ENCODE assay signal across 24 cellular contexts in the genomic region with DNA sequence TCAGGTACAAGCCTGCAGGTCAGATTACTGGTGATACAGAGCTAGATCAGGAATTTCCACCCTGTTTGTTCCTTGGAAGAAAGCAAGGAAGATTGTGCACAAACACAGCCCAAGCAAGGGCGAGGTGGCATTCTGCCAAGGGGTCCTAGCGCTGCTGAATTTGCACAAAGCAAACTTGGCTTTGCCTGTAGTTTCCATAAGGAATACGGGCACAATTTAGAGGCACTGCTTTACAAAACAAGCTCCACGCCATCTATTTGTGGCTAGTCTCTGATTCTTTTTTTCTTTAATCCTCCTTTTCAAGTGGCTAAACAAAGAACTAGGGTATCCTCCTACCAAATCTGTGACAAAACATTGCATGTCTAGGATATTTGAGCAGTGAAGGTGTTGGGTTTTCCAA.
"Had no signal": no experiment of that assay in that cellular context is flagged by ENCODE, and none has a peak within 500 bp of the region (broad histone marks: within the 10 kb centered on the region; RNA-seq: fewer than 3 reads in every experiment).

No MANE protein-coding gene starts in this region.

- H3K36me3 ChIP-seq: gastrocnemius medialis, left lung, ovary, right lobe of liver, upper lobe of left lung, WERI-Rb-1 had no signal

- H3K27me3 ChIP-seq: gastrocnemius medialis, left lung, ovary, right lobe of liver, testis, upper lobe of left lung had no signal

- H3K4me3 Mint-ChIP-seq: stimulated activated naive CD8-positive, alpha-beta T cell treated with anti-CD3 and anti-CD28 coated beads, Interleukin-15, amount 100 ng/mL, for 72 hours had no signal

- H3K4me1 Mint-ChIP-seq: stimulated activated naive CD8-positive, alpha-beta T cell treated with anti-CD3 and anti-CD28 coated beads, Interleukin-15, amount 100 ng/mL, for 72 hours had no signal

- H3K9me3 ChIP-seq: gastrocnemius medialis, left lung, ovary, right lobe of liver, testis, upper lobe of left lung had no signal

- H3K4me3 ChIP-seq: gastrocnemius medialis, left lung, ovary, right lobe of liver, testis, upper lobe of left lung had no signal

- DNase-seq: activated CD4-positive, alpha-beta T cell treated with anti-CD3 and anti-CD28 coated beads for 1 hour; activated CD8-positive, alpha-beta memory T cell treated with anti-CD3 and anti-CD28 coated beads for 24 hours; activated CD8-positive, alpha-beta memory T cell treated with anti-CD3 and anti-CD28 coated beads, Interleukin-2, amount 50 U/mL, for 48 hours; activated effector memory CD4-positive, alpha-beta T cell treated with Interleukin-2 at 50 U/mL for 16 hours; activated naive CD4-positive, alpha-beta T cell treated with anti-CD3 and anti-CD28 coated beads, Interleukin-2, amount 50 U/mL, for 16 hours; activated T-cell treated with anti-CD3 and anti-CD28 coated beads, Interleukin-2, amount 50 U/mL, for 48 hours; aorta; cerebellar nuclear complex; cortex of kidney; effector CD4-positive, alpha-beta T cell; gastrocnemius medialis; head of caudate nucleus; left lung; mammary epithelial cell; right lobe of liver; small intestine; stimulated activated CD4-positive, alpha-beta T cell treated with anti-CD3 and anti-CD28 coated beads, Interleukin-4, amount 100 ng/mL, for 1 hour; stimulated activated naive CD8-positive, alpha-beta T cell treated with anti-CD3 and anti-CD28 coated beads, Interleukin-15, amount 100 ng/mL, for 72 hours; T-helper 2 cell; testis; upper lobe of left lung; WERI-Rb-1 had no signal

- ATAC-seq: esophagus mucosa; gastrocnemius medialis; right lobe of liver; stimulated activated naive CD8-positive, alpha-beta T cell treated with anti-CD3 and anti-CD28 coated beads, Interleukin-15, amount 100 ng/mL, for 72 hours had no signal

- H3K9me3 Mint-ChIP-seq: stimulated activated naive CD8-positive, alpha-beta T cell treated with anti-CD3 and anti-CD28 coated beads, Interleukin-15, amount 100 ng/mL, for 72 hours had no signal

- H3K27me3 Mint-ChIP-seq: stimulated activated naive CD8-positive, alpha-beta T cell treated with anti-CD3 and anti-CD28 coated beads, Interleukin-15, amount 100 ng/mL, for 72 hours had no signal

- H3K27ac Mint-ChIP-seq: stimulated activated naive CD8-positive, alpha-beta T cell treated with anti-CD3 and anti-CD28 coated beads, Interleukin-15, amount 100 ng/mL, for 72 hours had no signal

- H3K4me1 ChIP-seq: gastrocnemius medialis, left lung, right lobe of liver, upper lobe of left lung had no signal
